ENCODE assay signal across 22 cellular contexts in the genomic region with DNA sequence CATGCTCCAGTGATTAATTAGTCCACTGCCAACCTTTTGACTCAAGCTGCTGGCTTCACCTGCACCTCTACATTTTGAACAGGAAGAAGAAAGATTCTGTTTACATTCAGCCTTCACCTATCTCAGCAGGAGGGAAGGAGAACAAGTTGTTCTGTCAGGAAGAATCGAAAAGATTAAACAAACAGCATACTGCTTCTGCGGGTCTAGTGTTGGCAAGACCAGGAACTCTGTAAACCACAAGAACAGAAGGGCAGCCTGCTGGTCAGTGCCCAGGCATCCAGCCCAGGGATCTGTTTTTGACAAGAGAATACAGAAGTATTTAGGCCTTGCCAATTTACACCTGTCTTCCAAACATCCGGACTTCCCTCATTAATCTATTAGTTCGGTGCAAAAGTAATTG.
"Had no signal": no experiment of that assay in that cellular context is flagged by ENCODE, and none has a peak within 500 bp of the region (broad histone marks: within the 10 kb centered on the region; RNA-seq: fewer than 3 reads in every experiment).

No MANE protein-coding gene starts in this region.

- H3K27me3 ChIP-seq: hepatocyte, sigmoid colon, transverse colon had no signal

- H3K4me1 ChIP-seq: left ventricle myocardium inferior, sigmoid colon, transverse colon had no signal

- ATAC-seq: left cardiac atrium; naive thymus-derived CD4-positive, alpha-beta T cell; stimulated activated naive B cell treated with anti-CD40 and anti-IgM and Interleukin-4, amounts not matched to agents 10 μg/mL and 1 μg/mL and 100 μg/mL, for 72 hours; stimulated activated naive CD8-positive, alpha-beta T cell treated with anti-CD3 and anti-CD28 coated beads, Interleukin-15, amount 100 ng/mL, for 72 hours had no signal

- H3K9me3 ChIP-seq: sigmoid colon, thoracic aorta, transverse colon had no signal

- H3K36me3 ChIP-seq: left ventricle myocardium inferior, sigmoid colon, thoracic aorta, transverse colon had no signal

- H3K27ac ChIP-seq: coronary artery, hepatocyte, left ventricle myocardium inferior, sigmoid colon, skin epidermis, thoracic aorta, transverse colon had no signal

- H3K4me3 ChIP-seq: coronary artery, hepatocyte, left ventricle myocardium inferior, sigmoid colon, skin epidermis, thoracic aorta, transverse colon had no signal

- DNase-seq: effector CD4-positive, alpha-beta T cell; endodermal cell; erythroblast; foreskin melanocyte; head of caudate nucleus; kidney; left cardiac atrium; left ventricle myocardium inferior; mesendoderm; naive thymus-derived CD4-positive, alpha-beta T cell; nephron progenitor cell; sigmoid colon; stimulated activated CD4-positive, alpha-beta T cell treated with anti-CD3 and anti-CD28 coated beads, Interleukin-2, amount 100 ng/mL, for 24 hours; stimulated activated CD4-positive, alpha-beta T cell treated with anti-CD3 and anti-CD28 coated beads, Interleukin-4, amount 100 ng/mL, for 4 hours; stimulated activated naive B cell treated with anti-CD40 and anti-IgM and Interleukin-4, amounts not matched to agents 10 μg/mL and 1 μg/mL and 100 μg/mL, for 72 hours; stimulated activated naive CD8-positive, alpha-beta T cell treated with anti-CD3 and anti-CD28 coated beads, Interleukin-15, amount 100 ng/mL, for 72 hours; substantia nigra; transverse colon had no signal
